Comparison of ENCODE assay signal across 33 cellular contexts in genomic region chr6:160858886-160859285, GRCh38.
"Had no signal": no experiment of that assay in that cellular context is flagged by ENCODE, and none has a peak within 500 bp of the region (broad histone marks: within the 10 kb centered on the region; RNA-seq: fewer than 3 reads in every experiment).

No MANE protein-coding gene starts in this region.

- DNase-seq: Karpas-422, Kasumi-1, MG63, MM.1S, MV-4-11, NCI-H1048, NCI-H1092, NCI-H1092 treated with DMSO at 0.1 percent for 48 hours, NCI-H1105, NCI-H1417 treated with DMSO at 0.1 percent for 48 hours, NCI-H1436, NCI-H1436 treated with DMSO at 0.1 percent for 48 hours, NCI-H146, NCI-H1694, NCI-H1694 treated with DMSO at 0.1 percent for 48 hours, NCI-H187, NCI-H187 treated with DMSO at 0.1 percent for 48 hours, NCI-H1930, NCI-H2029, NCI-H2029 treated with DMSO at 0.1 percent for 48 hours, NCI-H2081, NCI-H2081 treated with DMSO at 0.1 percent for 48 hours, NCI-H2107, NCI-H2171, NCI-H2171 treated with DMSO at 0.1 percent for 48 hours, NCI-H2227 treated with DMSO at 0.1 percent for 48 hours, NCI-H226, NCI-H345, NCI-H446, NCI-H446 treated with DMSO at 0.1 percent for 48 hours, NCI-H510A, NCI-H510A treated with DMSO at 0.1 percent for 48 hours had no signal

- H3K36me3 ChIP-seq: MG63 had no signal

- H3K27me3 ChIP-seq: MG63 had no signal

- H3K4me3 ChIP-seq: MG63 had no signal

- H3K27ac ChIP-seq: KMS-11 had no signal

- H3K9me3 ChIP-seq: MG63 had no signal
